Comparison of ENCODE assay signal across 13 cellular contexts in the genomic region with DNA sequence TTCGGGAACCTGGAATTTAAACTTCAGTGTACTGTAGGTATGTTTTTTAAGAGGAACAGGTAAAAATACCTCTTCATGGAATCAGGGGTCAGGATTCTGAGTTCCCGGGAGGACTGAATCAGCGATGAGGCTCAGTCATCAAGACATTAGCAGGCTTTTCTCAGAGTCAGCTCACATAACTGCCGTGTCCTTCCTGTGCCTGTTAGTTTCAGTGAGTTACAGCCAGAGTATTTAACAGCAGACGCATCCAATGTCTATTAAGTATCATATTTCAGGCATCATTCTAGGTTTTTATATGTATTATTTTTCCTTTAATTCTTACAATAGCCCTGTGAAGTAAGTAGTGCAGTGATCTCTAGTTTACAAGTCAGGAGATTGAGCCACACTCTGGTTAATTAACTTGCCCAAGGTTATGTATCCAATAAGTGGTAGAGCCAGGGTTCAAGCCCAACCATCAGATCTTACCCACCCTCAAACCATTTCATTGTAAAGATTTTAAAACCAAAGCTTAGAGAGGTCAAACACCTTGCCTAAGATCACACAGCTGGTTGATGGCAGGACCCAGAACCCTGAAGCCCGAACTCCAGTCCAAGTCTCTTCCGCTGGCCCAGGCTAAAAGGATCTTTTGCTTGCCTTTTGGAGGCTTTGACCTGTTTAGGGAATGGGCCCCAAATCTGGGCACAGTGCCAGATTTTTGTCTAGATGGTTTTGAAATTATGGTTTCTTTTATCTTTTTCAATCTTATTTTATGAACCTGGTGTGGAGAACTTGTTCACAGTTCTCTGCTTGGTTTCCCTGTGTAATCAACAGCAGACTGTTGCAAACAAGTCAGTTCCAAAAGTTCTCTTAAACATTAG.
A peak's percentile ranks its signal among the peaks of the same experiment; 100 is the strongest.
DNase-seq lines count a peak whose midpoint lies in the region; ATAC-seq and TF ChIP-seq lines count a peak whose summit lies in the region.
"Had no signal": no experiment of that assay in that cellular context is flagged by ENCODE, and none has a peak within 500 bp of the region (broad histone marks: within the 10 kb centered on the region; RNA-seq: fewer than 3 reads in every experiment).

No MANE protein-coding gene starts in this region.

- TF ChIP-seq CTCF in HEK293 (tag by site-specific recombination; IDR thresholded peaks at IDR 0.05) (no peak), RWPE2 (IDR thresholded peaks at IDR 0.05; ENCODE audit: poor library complexity, severe bottlenecking) (no peak), fibroblast of villous mesenchyme (IDR thresholded peaks at IDR 0.05; ENCODE audit: insufficient read depth, low read depth, low read length) (no peak), vagina (IDR thresholded peaks at IDR 0.05) (no peak)

- H3K27ac ChIP-seq in HEK293 (ENCODE audit: extremely low read depth, low read depth, low read length) (no peak overlapping the region), RWPE2 (ENCODE audit: poor library complexity, severe bottlenecking) (no peak overlapping the region), vagina (peak overlapping the region; percentile 16)
- H3K27ac ChIP-seq: dorsolateral prefrontal cortex had no signal

- CTCF ChIA-PET in HEK293 (lab: Yijun Ruan, JAX), result interaction anchor here (0.7 kb wide), 1 partner anchor 108 kb away, joined by 5 read pairs; no protein-coding TSS in a partner anchor

- H3K4me3 ChIP-seq in HEK293 (ENCODE audit: low read depth, low read length) (no peak overlapping the region), RWPE2 (ENCODE audit: severe bottlenecking) (no peak overlapping the region), fibroblast of villous mesenchyme (ENCODE audit: low read depth, low read length) (no peak overlapping the region), vagina (no peak overlapping the region)
- H3K4me3 ChIP-seq: dorsolateral prefrontal cortex, testis had no signal

- H3K36me3 ChIP-seq in HEK293 (ENCODE audit: control insufficient read depth in 2 of 2, insufficient read depth in 1 of 2, low read length in 2 of 2), result no peaks in the 10 kb centered on the region
- no peaks in the 10 kb centered on the region for H3K36me3 ChIP-seq in RWPE2 (ENCODE audit: low read depth)
- H3K36me3 ChIP-seq in vagina, result no peaks in the 10 kb centered on the region

- peak; percentile 76 for ATAC-seq in RWPE2 (ENCODE audit: low read depth)
- ATAC-seq: naive thymus-derived CD8-positive, alpha-beta T cell had no signal

- H3K4me1 ChIP-seq in HEK293 (ENCODE audit: control insufficient read depth, insufficient read depth, low read length), result peaks cover 8% of the 10 kb centered on the region; the same call in 1 of the 2 replicates
- H3K4me1 ChIP-seq in RWPE2 (ENCODE audit: insufficient read depth, poor library complexity, severe bottlenecking), result peaks cover 2% of the 10 kb centered on the region
- peaks cover 8% of the 10 kb centered on the region for H3K4me1 ChIP-seq in vagina

- POLR2A ChIA-PET in HEK293 (lab: Yijun Ruan, JAX), result no interaction called here

- no peak for TF ChIP-seq POLR2A in vagina (IDR thresholded peaks at IDR 0.05)

- no peak for DNase-seq in RWPE2 (ENCODE audit: low spot score)
- DNase-seq in fibroblast of villous mesenchyme (ENCODE audit: low read depth), result peak; percentile 59
- no peak for DNase-seq in vagina (ENCODE audit: extremely low spot score in 2 of 2)
- DNase-seq in activated CD4-positive, alpha-beta T cell treated with anti-CD3 and anti-CD28 coated beads for 4 hours, result no peak
- no peak for DNase-seq in NCI-H2171 (lab: John Stamatoyannopoulos, UW)
- DNase-seq in NCI-H345 treated with DMSO at 0.1 percent for 48 hours (lab: John Stamatoyannopoulos, UW; ENCODE audit: unreplicated experiment), result no peak
- DNase-seq: dorsolateral prefrontal cortex; islet precursor cell; naive thymus-derived CD8-positive, alpha-beta T cell; NCI-H1694; small intestine; testis had no signal

- H3K9me3 ChIP-seq in HEK293 (ENCODE audit: control insufficient read depth, insufficient read depth, low read depth, low read length) (no peaks in the 10 kb centered on the region), RWPE2 (ENCODE audit: severe bottlenecking) (no peaks in the 10 kb centered on the region), vagina (no peaks in the 10 kb centered on the region)
- H3K9me3 ChIP-seq: testis had no signal

- intact Hi-C loops in vagina (cut with DNase I), result no loop called here

- H3K27me3 ChIP-seq in RWPE2 (ENCODE audit: insufficient read depth, poor library complexity, severe bottlenecking), result no peaks in the 10 kb centered on the region
- H3K27me3 ChIP-seq in vagina, result no peaks in the 10 kb centered on the region
- H3K27me3 ChIP-seq: testis had no signal

TF ChIP-seq in HEK293, 187 proteins besides CTCF, POLR2A, EP300 and RAD21 (continues in another document):
- TF ChIP-seq KLF16 (tag by site-specific recombination; IDR thresholded peaks at IDR 0.05) (no peak), ZNF558 (tag by site-specific recombination; IDR thresholded peaks at IDR 0.05) (no peak), TCF7L2 (IDR thresholded peaks at IDR 0.05; ENCODE audit: borderline replicate concordance, low read depth, low read length) (no peak), TRIM28 (IDR thresholded peaks at IDR 0.05; ENCODE audit: borderline replicate concordance, low read length) (0 out of 2 replicates have a peak, but pooled peaks have one; percentile 10), ZNF19 (tag by site-specific recombination; IDR thresholded peaks at IDR 0.05; ENCODE audit: low read depth) (no peak), GFI1B (tag by site-specific recombination; IDR thresholded peaks at IDR 0.05) (no peak), ZNF776 (tag by site-specific recombination; IDR thresholded peaks at IDR 0.05; ENCODE audit: borderline replicate concordance) (no peak), ZNF391 (tag by site-specific recombination; IDR thresholded peaks at IDR 0.05; ENCODE audit: borderline replicate concordance, low read depth) (no peak), ZBTB17 (tag by site-specific recombination; IDR thresholded peaks at IDR 0.05) (peak; percentile 16; the same call in 1 of the 2 replicates), ZNF529 (tag by site-specific recombination; IDR thresholded peaks at IDR 0.05; ENCODE audit: insufficient replicate concordance) (peak; percentile 30), ZNF747 (tag by site-specific recombination; IDR thresholded peaks at IDR 0.05) (no peak), ZSCAN23 (tag by site-specific recombination; IDR thresholded peaks at IDR 0.05) (no peak)
- TF ChIP-seq, protein P1, sequence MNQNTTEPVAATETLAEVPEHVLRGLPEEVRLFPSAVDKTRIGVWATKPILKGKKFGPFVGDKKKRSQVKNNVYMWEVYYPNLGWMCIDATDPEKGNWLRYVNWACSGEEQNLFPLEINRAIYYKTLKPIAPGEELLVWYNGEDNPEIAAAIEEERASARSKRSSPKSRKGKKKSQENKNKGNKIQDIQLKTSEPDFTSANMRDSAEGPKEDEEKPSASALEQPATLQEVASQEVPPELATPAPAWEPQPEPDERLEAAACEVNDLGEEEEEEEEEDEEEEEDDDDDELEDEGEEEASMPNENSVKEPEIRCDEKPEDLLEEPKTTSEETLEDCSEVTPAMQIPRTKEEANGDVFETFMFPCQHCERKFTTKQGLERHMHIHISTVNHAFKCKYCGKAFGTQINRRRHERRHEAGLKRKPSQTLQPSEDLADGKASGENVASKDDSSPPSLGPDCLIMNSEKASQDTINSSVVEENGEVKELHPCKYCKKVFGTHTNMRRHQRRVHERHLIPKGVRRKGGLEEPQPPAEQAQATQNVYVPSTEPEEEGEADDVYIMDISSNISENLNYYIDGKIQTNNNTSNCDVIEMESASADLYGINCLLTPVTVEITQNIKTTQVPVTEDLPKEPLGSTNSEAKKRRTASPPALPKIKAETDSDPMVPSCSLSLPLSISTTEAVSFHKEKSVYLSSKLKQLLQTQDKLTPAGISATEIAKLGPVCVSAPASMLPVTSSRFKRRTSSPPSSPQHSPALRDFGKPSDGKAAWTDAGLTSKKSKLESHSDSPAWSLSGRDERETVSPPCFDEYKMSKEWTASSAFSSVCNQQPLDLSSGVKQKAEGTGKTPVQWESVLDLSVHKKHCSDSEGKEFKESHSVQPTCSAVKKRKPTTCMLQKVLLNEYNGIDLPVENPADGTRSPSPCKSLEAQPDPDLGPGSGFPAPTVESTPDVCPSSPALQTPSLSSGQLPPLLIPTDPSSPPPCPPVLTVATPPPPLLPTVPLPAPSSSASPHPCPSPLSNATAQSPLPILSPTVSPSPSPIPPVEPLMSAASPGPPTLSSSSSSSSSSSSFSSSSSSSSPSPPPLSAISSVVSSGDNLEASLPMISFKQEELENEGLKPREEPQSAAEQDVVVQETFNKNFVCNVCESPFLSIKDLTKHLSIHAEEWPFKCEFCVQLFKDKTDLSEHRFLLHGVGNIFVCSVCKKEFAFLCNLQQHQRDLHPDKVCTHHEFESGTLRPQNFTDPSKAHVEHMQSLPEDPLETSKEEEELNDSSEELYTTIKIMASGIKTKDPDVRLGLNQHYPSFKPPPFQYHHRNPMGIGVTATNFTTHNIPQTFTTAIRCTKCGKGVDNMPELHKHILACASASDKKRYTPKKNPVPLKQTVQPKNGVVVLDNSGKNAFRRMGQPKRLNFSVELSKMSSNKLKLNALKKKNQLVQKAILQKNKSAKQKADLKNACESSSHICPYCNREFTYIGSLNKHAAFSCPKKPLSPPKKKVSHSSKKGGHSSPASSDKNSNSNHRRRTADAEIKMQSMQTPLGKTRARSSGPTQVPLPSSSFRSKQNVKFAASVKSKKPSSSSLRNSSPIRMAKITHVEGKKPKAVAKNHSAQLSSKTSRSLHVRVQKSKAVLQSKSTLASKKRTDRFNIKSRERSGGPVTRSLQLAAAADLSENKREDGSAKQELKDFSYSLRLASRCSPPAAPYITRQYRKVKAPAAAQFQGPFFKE (tag by site-specific recombination; IDR thresholded peaks at IDR 0.05; ENCODE audit: borderline replicate concordance), result no peak
- TF ChIP-seq, protein P2, sequence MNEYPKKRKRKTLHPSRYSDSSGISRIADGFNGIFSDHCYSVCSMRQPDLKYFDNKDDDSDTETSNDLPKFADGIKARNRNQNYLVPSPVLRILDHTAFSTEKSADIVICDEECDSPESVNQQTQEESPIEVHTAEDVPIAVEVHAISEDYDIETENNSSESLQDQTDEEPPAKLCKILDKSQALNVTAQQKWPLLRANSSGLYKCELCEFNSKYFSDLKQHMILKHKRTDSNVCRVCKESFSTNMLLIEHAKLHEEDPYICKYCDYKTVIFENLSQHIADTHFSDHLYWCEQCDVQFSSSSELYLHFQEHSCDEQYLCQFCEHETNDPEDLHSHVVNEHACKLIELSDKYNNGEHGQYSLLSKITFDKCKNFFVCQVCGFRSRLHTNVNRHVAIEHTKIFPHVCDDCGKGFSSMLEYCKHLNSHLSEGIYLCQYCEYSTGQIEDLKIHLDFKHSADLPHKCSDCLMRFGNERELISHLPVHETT (tag by site-specific recombination; IDR thresholded peaks at IDR 0.05), result no peak
